13 cellular contexts compared by ENCODE assay signal in the genomic region with DNA sequence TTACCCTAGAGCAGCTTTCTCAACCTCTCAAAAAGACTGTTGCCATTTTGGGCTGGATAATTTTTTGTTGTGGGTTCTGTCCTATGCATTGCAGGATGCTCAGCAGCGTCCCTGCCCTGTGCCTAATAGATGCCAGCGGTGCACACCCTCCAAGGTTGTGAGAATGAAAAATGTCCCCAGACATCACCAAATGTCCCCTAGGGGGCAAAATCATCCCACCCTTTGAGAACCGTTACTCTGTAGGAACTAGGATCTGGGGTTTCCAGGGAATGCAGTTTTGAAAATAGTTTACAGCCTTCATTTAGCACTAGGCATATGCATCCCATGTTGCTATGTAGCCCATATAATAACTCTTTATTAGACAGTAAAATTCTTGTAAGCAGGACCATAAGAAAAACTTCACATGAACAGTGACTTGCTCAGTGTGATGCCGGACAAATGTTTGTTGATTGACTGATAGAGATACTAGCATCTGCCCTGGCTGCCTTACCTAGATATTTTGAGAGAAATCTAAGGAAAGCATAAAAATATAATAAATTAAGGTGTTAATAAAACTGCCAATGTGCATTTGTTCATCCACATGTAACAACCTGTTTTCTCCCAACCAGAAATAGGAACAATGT.
DNase-seq lines count a peak whose midpoint lies in the region; ATAC-seq, FAIRE-seq and TF ChIP-seq lines count a peak whose summit lies in the region.
"Had no signal": no experiment of that assay in that cellular context is flagged by ENCODE, and none has a peak within 500 bp of the region (broad histone marks: within the 10 kb centered on the region; RNA-seq: fewer than 3 reads in every experiment).

No MANE protein-coding gene starts in this region.

- peak; percentile 65; the same call in 2 of the 3 replicates for ATAC-seq in K562
- peak; percentile 45 to 61 for ATAC-seq in lower lobe of right lung
- ATAC-seq in GM21619 (IDR thresholded peaks at IDR 0.05; ENCODE audit: unreplicated experiment), result no peak

- BruUV-seq in K562 (replicated peaks; lab: Mats Ljungman, UMichigan), result no TSS peak

- no peak overlapping the region for H3K9ac ChIP-seq in K562 (ENCODE audit: insufficient read depth in 1 of 2, low read depth in 2 of 2, low read length in 2 of 2)

- DNase-seq in GM10248 (ENCODE audit: extremely low spot score), result no peak
- peak; percentile 24 for DNase-seq in M059J (ENCODE audit: low read depth)
- no peak for DNase-seq in K562 (ENCODE audit: extremely low read depth in 1 of 4, low spot score in 3 of 4)
- no peak for DNase-seq in lower lobe of right lung
- no peak for DNase-seq in GDM1 (lab: John Stamatoyannopoulos, UW)
- no peak for DNase-seq in immature natural killer cell
- DNase-seq in urothelium cell line (ENCODE audit: low spot score), result no peak
- DNase-seq: activated naive CD4-positive, alpha-beta T cell treated with anti-CD3 and anti-CD28 coated beads, Interleukin-2, amount 10 ng/mL, durations not matched to agents 7 days and 5 days; NCI-H187 treated with DMSO at 0.1 percent for 48 hours; substantia nigra; T-helper 9 cell had no signal

- CTCF ChIA-PET in GM10248 (lab: Yijun Ruan, JAX) (interaction anchor here (1.0 kb wide), 1 partner anchor 22 kb away, joined by 3 read pairs; no protein-coding TSS in a partner anchor), K562 (lab: Yijun Ruan, JAX; ENCODE audit: low intra/inter-chr PET ratio) (no interaction called here)

- H3K9me3 Mint-ChIP-seq in immature natural killer cell, result no peaks in the 10 kb centered on the region
- H3K9me3 Mint-ChIP-seq: activated naive CD4-positive, alpha-beta T cell treated with anti-CD3 and anti-CD28 coated beads, Interleukin-2, amount 10 ng/mL, durations not matched to agents 7 days and 5 days; mesothelial cell of epicardium had no signal

- H3K27ac ChIP-seq in K562 (ENCODE audit: extremely low read depth, low read depth, low read length) (no peak overlapping the region), lower lobe of right lung (no peak overlapping the region)

- H2AFZ ChIP-seq in K562 (ENCODE audit: low read depth, low read length), result no peak overlapping the region

- H3K9me1 ChIP-seq in K562 (ENCODE audit: control insufficient read depth, insufficient read depth, low read length), result no peaks in the 10 kb centered on the region

- peaks cover 14 to 37% of the 10 kb centered on the region in 2 experiments; a peak in 4 of 5 replicates for H3K27me3 ChIP-seq in K562 (ENCODE audit: control insufficient read depth in 2 of 2, insufficient read depth in 2 of 2, low read length in 2 of 2)
- no peaks in the 10 kb centered on the region for H3K27me3 ChIP-seq in lower lobe of right lung (ENCODE audit: low read depth)

- no peaks in the 10 kb centered on the region for H3K36me3 Mint-ChIP-seq in immature natural killer cell
- H3K36me3 Mint-ChIP-seq: activated naive CD4-positive, alpha-beta T cell treated with anti-CD3 and anti-CD28 coated beads, Interleukin-2, amount 10 ng/mL, durations not matched to agents 7 days and 5 days; mesothelial cell of epicardium had no signal

- no peak for TF ChIP-seq POLR2A in K562 (conservative IDR thresholded peaks at IDR 0.05)

- in situ Hi-C loops in K562 (cut with MboI), result no loop called here

- peak; percentile 37 to 60; a peak in 3 of 4 replicates for TF ChIP-seq RAD21 in K562 (CRISPR knock-in tag; conservative IDR thresholded peaks at IDR 0.05 in 1 of 2, IDR thresholded peaks at IDR 0.05 in 1 of 2)

- no peak overlapping the region for H3K27ac Mint-ChIP-seq in immature natural killer cell
- H3K27ac Mint-ChIP-seq: activated naive CD4-positive, alpha-beta T cell treated with anti-CD3 and anti-CD28 coated beads, Interleukin-2, amount 10 ng/mL, durations not matched to agents 7 days and 5 days; mesothelial cell of epicardium had no signal

- H3K4me1 ChIP-seq in K562 (replicated peaks in 1 of 2; ENCODE audit: control insufficient read depth in 2 of 2, insufficient read depth in 2 of 2, low read length in 2 of 2) (peaks cover 0 to 4% of the 10 kb centered on the region in 2 experiments; a peak in 2 of 5 replicates), lower lobe of right lung (no peaks in the 10 kb centered on the region)

- no peak overlapping the region for H3K4me3 Mint-ChIP-seq in immature natural killer cell
- H3K4me3 Mint-ChIP-seq: activated naive CD4-positive, alpha-beta T cell treated with anti-CD3 and anti-CD28 coated beads, Interleukin-2, amount 10 ng/mL, durations not matched to agents 7 days and 5 days; mesothelial cell of epicardium had no signal

- H3K79me2 ChIP-seq in K562 (ENCODE audit: control insufficient read depth, insufficient read depth, low read length), result no peaks in the 10 kb centered on the region

- intact Hi-C loops in K562 (cut with micrococcal nuclease), result no loop called here
- intact Hi-C loops in lower lobe of right lung (cut with DNase I), result no loop called here

- H3K4me3 ChIP-seq in K562 (no peak overlapping the region), lower lobe of right lung (no peak overlapping the region)

- POLR2A ChIA-PET in GM10248 (lab: Yijun Ruan, JAX) (no interaction called here), K562 (lab: Yijun Ruan, JAX) (no interaction called here)

- peaks cover 0 to 5% (median 0%) of the 10 kb centered on the region in 3 donors for H3K27me3 Mint-ChIP-seq in immature natural killer cell (ENCODE audit: low read depth in 3 of 3)

- TF ChIP-seq CTCF in GM10248 (IDR thresholded peaks at IDR 0.05; ENCODE audit: control extremely low read depth, extremely low read depth, low read depth, missing control alignments), result peak; percentile 43
- peak; percentile 26 to 34 (median 33); a peak in 3 of 6 replicates for TF ChIP-seq CTCF in K562 (IDR thresholded peaks at IDR 0.05 in 2 of 3, conservative IDR thresholded peaks at IDR 0.05 in 1 of 3; ENCODE audit: insufficient read depth in 2 of 3, low read depth in 1 of 3, low read length in 3 of 3)
- TF ChIP-seq CTCF in lower lobe of right lung (IDR thresholded peaks at IDR 0.05), result peak; percentile 38

- no peak overlapping the region for H3K4me2 ChIP-seq in K562 (ENCODE audit: insufficient read depth, low read length)

- peaks cover 10% of the 10 kb centered on the region; the same call in 1 of the 2 replicates for H4K20me1 ChIP-seq in K562 (replicated peaks; ENCODE audit: control insufficient read depth, insufficient read depth, low read length)

- peak; percentile 69 for FAIRE-seq in K562 (lab: Jason Lieb, UNC)
- FAIRE-seq in urothelium cell line (lab: Jason Lieb, UNC), result no peak

- WGBS in K562 (ENCODE audit: insufficient coverage, low coverage, missing lambda C conversion rate), result 3% methylated on average over 4 of the region's 4 CpGs

- no peaks in the 10 kb centered on the region for H3K9me3 ChIP-seq in K562 (replicated peaks; ENCODE audit: control insufficient read depth, insufficient read depth, low read depth, low read length)
- no peaks in the 10 kb centered on the region for H3K9me3 ChIP-seq in lower lobe of right lung

- H3K4me1 Mint-ChIP-seq in immature natural killer cell, result peaks cover 0 to 3% of the 10 kb centered on the region in 2 donors
- H3K4me1 Mint-ChIP-seq: mesothelial cell of epicardium had no signal

- H3K36me3 ChIP-seq in K562 (ENCODE audit: control insufficient read depth, insufficient read depth, low read length), result no peaks in the 10 kb centered on the region
- no peaks in the 10 kb centered on the region for H3K36me3 ChIP-seq in lower lobe of right lung

- TF ChIP-seq EP300 in K562 (IDR thresholded peaks at IDR 0.05; ENCODE audit: low read length), result no peak

TF ChIP-seq in K562, 482 proteins besides CTCF, POLR2A, EP300 and RAD21:
- TF ChIP-seq, protein P1, sequence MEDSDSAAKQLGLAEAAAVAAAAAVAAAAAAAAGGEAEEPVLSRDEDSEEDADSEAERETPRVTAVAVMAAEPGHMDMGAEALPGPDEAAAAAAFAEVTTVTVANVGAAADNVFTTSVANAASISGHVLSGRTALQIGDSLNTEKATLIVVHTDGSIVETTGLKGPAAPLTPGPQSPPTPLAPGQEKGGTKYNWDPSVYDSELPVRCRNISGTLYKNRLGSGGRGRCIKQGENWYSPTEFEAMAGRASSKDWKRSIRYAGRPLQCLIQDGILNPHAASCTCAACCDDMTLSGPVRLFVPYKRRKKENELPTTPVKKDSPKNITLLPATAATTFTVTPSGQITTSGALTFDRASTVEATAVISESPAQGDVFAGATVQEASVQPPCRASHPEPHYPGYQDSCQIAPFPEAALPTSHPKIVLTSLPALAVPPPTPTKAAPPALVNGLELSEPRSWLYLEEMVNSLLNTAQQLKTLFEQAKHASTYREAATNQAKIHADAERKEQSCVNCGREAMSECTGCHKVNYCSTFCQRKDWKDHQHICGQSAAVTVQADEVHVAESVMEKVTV (CRISPR knock-in tag; IDR thresholded peaks at IDR 0.05), result peak; percentile 25; the same call in 1 of the 2 replicates
- peak; percentile 19 for TF ChIP-seq RBM25 (IDR thresholded peaks at IDR 0.05; ENCODE audit: low read depth, low read length, severe bottlenecking)
- TF ChIP-seq ZNF3 (CRISPR knock-in tag; IDR thresholded peaks at IDR 0.05), result peak; percentile 73; the same call in 1 of the 2 replicates
- TF ChIP-seq RCOR1 (IDR thresholded peaks at IDR 0.05; ENCODE audit: borderline replicate concordance in 1 of 2, low read depth in 2 of 2, low read length in 2 of 2), result no peak
